In the genomic region with DNA sequence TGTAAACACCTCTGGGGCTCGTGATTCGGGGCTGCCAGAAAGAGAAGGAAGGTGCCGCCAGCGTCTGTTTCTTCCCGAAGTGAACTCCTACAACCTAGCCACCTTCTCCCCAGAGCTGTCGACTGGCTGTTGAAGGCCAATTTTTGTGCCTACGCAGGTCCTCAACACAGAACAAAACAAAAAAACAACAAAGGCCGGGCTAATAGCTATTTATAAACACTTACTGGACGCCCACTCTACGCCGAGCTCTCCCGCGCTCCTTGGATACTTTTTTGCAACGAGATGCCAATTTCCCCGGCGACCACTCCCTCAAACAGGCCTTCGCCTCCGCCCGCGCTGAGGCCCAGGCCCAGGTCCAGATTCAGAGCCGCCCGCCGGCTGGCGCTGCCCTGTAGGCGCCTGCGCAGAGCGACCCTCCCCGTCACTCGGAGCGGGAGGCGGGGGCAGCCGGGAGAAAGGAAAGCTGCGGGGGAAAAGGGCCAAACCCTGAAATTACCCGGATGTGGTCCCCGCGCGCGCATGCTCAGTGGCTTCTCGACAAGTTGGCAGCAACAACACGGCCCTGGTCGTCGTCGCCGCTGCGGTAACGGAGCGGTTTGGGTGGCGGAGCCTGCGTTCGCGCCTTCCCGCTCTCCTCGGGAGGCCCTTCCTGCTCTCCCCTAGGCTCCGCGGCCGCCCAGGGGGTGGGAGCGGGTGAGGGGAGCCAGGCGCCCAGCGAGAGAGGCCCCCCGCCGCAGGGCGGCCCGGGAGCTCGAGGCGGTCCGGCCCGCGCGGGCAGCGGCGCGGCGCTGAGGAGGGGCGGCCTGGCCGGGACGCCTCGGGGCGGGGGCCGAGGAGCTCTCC, we compare ENCODE assay signal across 8 cellular contexts. TPM values are rescaled to one million over a fixed set of nuclear protein-coding genes. Genes with fewer than 3 reads are reported as not detected.
DNase-seq lines count a peak whose midpoint lies in the region; ATAC-seq lines count a peak whose summit lies in the region.

A gene (plus strand): TSS at position 520 of the 843 bp plus-strand sequence. CDS start 16,834 bp downstream, outside the sequence.

- peak; percentile 99 for DNase-seq in AG08396 (ENCODE audit: low spot score)
- peak; percentile 73 for DNase-seq in NCI-H226
- peak; percentile 93 to 99 (median 96) for DNase-seq in activated CD4-positive, CD25-positive, alpha-beta regulatory T cell (lab: John Stamatoyannopoulos, UW)
- peak in 60 of 61 donors; percentile 66 to 99 (median 94) for DNase-seq in caudate nucleus (lab: John Stamatoyannopoulos, UW)
- DNase-seq in immature natural killer cell: peak; percentile 98 to 99 (median 98)
- DNase-seq in smooth muscle cell of the brain vasculature (ENCODE audit: low read depth, low spot score): peak; percentile 89

- peak within 1 kb of the TSS; percentile 92 for H3K27ac ChIP-seq in caudate nucleus (ENCODE audit: low read depth, low read length)

- peaks cover 59 to 69% of the 10 kb centered on the region in 2 donors for H3K4me1 Mint-ChIP-seq in immature natural killer cell

- H3K27ac Mint-ChIP-seq in immature natural killer cell: peak within 1 kb of the TSS; percentile 97 to 100 (median 99)

- ATAC-seq in GM19023 (IDR thresholded peaks at IDR 0.05; ENCODE audit: unreplicated experiment) (peak; percentile 83), HG03196 (IDR thresholded peaks at IDR 0.05; ENCODE audit: unreplicated experiment) (peak; percentile 78)

- peaks cover 15 to 23% (median 23%) of the 10 kb centered on the region in 3 donors for H3K27me3 Mint-ChIP-seq in immature natural killer cell (ENCODE audit: low read depth in 3 of 3)

- peaks cover 0 to 3% (median 3%) of the 10 kb centered on the region in 3 donors for H3K36me3 Mint-ChIP-seq in immature natural killer cell

- H3K4me3 Mint-ChIP-seq in immature natural killer cell: peak within 1 kb of the TSS; percentile 96 to 100 (median 98)

- no peaks in the 10 kb centered on the region for H3K9me3 Mint-ChIP-seq in immature natural killer cell

RNA-seq across cellular contexts. Expression of the gene that starts here (rescaled TPM):
- 10 to 100 TPM; 38.8 to 67.2 (median 39.0) TPM for polyA plus RNA-seq in immature natural killer cell

Comparison
In these comparisons a context has a peak if more than half of its experiments do, and no peak if none do; other contexts are left out.
1. Peak in every context shown above with its lines: DNase-seq, ATAC-seq and H3K27ac ChIP-seq.